9 cellular contexts compared by ENCODE assay signal in the genomic region with DNA sequence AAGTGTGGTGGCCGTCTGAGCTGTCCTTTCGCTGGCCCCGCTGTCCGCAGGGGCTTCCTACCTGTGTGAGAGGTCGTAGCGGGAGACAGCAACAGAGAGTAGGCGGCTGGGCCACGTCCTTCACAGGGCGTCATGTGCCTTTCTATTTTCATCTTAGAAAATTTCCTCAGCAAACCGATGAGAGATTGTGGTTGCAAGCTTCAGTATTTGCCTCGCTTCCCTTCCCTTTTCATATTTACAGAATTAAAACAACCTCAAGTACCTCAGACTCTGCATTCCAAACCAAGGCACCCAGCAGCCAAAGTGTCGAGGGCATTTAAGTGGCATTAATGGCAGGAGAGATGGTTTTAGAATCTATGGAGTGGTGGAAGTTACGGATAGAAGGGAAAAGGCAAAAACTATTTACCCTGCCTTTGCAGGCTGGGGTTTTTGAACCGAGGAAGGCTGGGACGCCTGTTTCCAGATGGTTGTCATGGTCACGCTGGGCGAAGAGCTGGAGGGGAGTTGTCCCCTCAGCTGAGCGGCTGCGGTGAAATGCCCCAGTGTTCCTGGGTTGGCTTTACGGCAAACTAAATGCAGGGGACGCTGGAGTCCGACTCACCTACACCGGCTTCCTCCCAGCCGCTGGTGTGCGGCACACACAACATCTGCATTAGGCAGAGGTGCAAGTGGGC. TPM values are rescaled to one million over a fixed set of nuclear protein-coding genes. Genes with fewer than 3 reads are reported as not detected.
DNase-seq lines count a peak whose midpoint lies in the region; ATAC-seq and TF ChIP-seq lines count a peak whose summit lies in the region.
"Had no signal": no experiment of that assay in that cellular context is flagged by ENCODE, and none has a peak within 500 bp of the region (broad histone marks: within the 10 kb centered on the region; RNA-seq: fewer than 3 reads in every experiment).

No MANE protein-coding gene starts in this region.

- DNase-seq in GDM1 (lab: John Stamatoyannopoulos, UW) = peak; percentile 33
- no peak for DNase-seq in heart right ventricle
- DNase-seq in AG08395 (ENCODE audit: low spot score) = no peak
- DNase-seq in putamen (ENCODE audit: low spot score) = no peak
- DNase-seq in cerebellar nuclear complex (lab: John Stamatoyannopoulos, UW) = no peak
- DNase-seq in anterior cingulate cortex (lab: John Stamatoyannopoulos, UW) = no peak
- DNase-seq: activated CD4-positive, alpha-beta T cell treated with anti-CD3 and anti-CD28 coated beads, Interleukin-2, amount 50 U/mL, for 1 hour had no signal

- peaks cover 0 to 64% (median 49%) of the 10 kb centered on the region in 9 donors for H3K36me3 ChIP-seq in heart right ventricle

- WGBS in heart right ventricle, 2 donors = 71 to 78% methylated on average over 25 of the region's 25 CpGs

- no peak overlapping the region for H3K4me3 ChIP-seq in heart right ventricle

- intact Hi-C loops in heart right ventricle (cut with DNase I) = loop anchor here in 1 of 10 donors (10.0 kb wide), 1 partner anchor 103 kb away; no protein-coding TSS in a partner anchor

- no peak for TF ChIP-seq CTCF in heart right ventricle (IDR thresholded peaks at IDR 0.05)

- ATAC-seq in GM19468 (IDR thresholded peaks at IDR 0.05; ENCODE audit: extremely low read depth, unreplicated experiment) (peak; percentile 68), HG03442 (IDR thresholded peaks at IDR 0.05; ENCODE audit: unreplicated experiment) (peak; percentile 47), heart right ventricle (peak in 7 of 8 donors; percentile 36 to 56 (median 54))

- no peaks in the 10 kb centered on the region for H3K27me3 ChIP-seq in heart right ventricle

- peak overlapping the region in 7 of 10 donors; percentile 13 to 66 (median 52) for H3K27ac ChIP-seq in heart right ventricle

- no peaks in the 10 kb centered on the region for H3K9me3 ChIP-seq in heart right ventricle

- H3K4me1 ChIP-seq in heart right ventricle = peaks cover 0 to 43% (median 6%) of the 10 kb centered on the region in 9 donors

RNA-seq across cellular contexts. Expression of a gene that starts 41.9 kb away (rescaled TPM):
- 10 to 100 TPM; 38.2 to 60.7 (median 48.6) TPM for total RNA-seq in heart right ventricle
- 10 to 100 TPM; 15.9 to 33.4 TPM for polyA plus RNA-seq in heart right ventricle

RNA-seq across cellular contexts. Expression of a gene that starts 50.8 kb away (rescaled TPM):
- total RNA-seq in heart right ventricle = 1 to 10 TPM in 9 of 10 donors, under 1 TPM in 1; 0.94 to 4.5 (median 1.9) TPM
- 1 to 10 TPM; 4.4 to 5.3 TPM for polyA plus RNA-seq in heart right ventricle
